11 cellular contexts compared by ENCODE assay signal in the genomic region with DNA sequence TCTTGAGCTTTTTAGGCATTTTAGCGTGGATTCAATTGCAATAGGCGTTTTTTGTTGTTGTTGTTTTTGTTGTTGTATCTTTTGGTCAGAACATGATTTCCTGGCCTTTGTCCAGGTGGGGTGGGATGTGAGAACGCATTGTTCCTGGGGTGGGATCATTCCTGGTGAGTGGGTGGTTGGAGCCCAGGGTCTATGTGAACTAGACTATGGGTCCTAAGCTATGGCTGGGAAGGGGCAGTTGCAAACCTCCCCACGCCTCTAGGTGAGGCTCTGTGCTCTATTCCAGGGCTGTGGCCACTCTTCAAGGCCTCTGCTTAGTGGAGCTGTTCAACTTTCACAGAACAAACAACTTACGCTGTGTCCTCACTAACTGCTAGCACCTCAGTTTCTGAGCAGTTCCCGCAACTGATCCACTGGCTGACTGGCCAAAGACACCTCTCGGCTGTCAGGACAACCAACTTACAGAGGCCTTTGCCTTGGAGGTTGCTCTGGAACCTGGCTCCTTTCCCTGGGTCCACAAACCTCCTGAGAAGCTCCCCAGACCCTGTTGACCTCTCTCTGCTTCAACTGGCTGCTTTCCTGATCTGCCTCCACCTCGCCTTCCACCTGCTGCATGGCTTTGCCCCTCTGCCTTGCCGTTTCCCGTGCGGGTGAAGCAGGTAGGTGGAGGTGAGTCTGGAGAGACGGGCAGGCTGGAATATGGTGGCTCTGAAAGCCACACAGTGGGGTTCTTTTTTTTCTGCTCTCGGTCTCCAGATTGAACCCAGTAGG. TPM values are rescaled to one million over a fixed set of nuclear protein-coding genes. Genes with fewer than 3 reads are reported as not detected.
DNase-seq lines count a peak whose midpoint lies in the region; ATAC-seq lines count a peak whose summit lies in the region.
"Had no signal": no experiment of that assay in that cellular context is flagged by ENCODE, and none has a peak within 500 bp of the region (broad histone marks: within the 10 kb centered on the region; RNA-seq: fewer than 3 reads in every experiment).

No MANE protein-coding gene starts in this region.

- H3K9me3 Mint-ChIP-seq in IgD-negative memory B cell = no peaks in the 10 kb centered on the region
- no peaks in the 10 kb centered on the region for H3K9me3 Mint-ChIP-seq in dendritic cell treated with granulocyte-macrophage colony-stimulating factor and Interleukin-4, amounts not matched to agents 40 ng/mL and 50 ng/mL, for 4 days

- in situ Hi-C loops in G401 (cut with HindIII; ENCODE audit: low sequenced_read_pairs) = no loop called here

- peaks cover 0 to 7% of the 10 kb centered on the region in 2 donors for H3K9me3 ChIP-seq in neuronal stem cell (replicated peaks in 1 of 2; ENCODE audit: control insufficient read depth in 2 of 2, insufficient read depth in 1 of 2, low read depth in 1 of 2, low read length in 2 of 2)

- H3K4me1 ChIP-seq in ACC112 (ENCODE audit: control insufficient read depth, insufficient read depth, low read length, unreplicated experiment) (peaks cover 7% of the 10 kb centered on the region), neuronal stem cell (ENCODE audit: control insufficient read depth in 2 of 2, insufficient read depth in 1 of 2, low read depth in 1 of 2, low read length in 2 of 2) (peaks cover 0 to 10% of the 10 kb centered on the region in 2 donors)

- H3K27me3 Mint-ChIP-seq in IgD-negative memory B cell = no peaks in the 10 kb centered on the region
- H3K27me3 Mint-ChIP-seq in dendritic cell treated with granulocyte-macrophage colony-stimulating factor and Interleukin-4, amounts not matched to agents 40 ng/mL and 50 ng/mL, for 4 days = no peaks in the 10 kb centered on the region

- peak overlapping the region; percentile 93 to 100 (median 100) for H3K27ac Mint-ChIP-seq in IgD-negative memory B cell
- H3K27ac Mint-ChIP-seq in dendritic cell treated with granulocyte-macrophage colony-stimulating factor and Interleukin-4, amounts not matched to agents 40 ng/mL and 50 ng/mL, for 4 days = peak overlapping the region; percentile 98

- peak overlapping the region; percentile 55 for H3K18ac ChIP-seq in neuronal stem cell (ENCODE audit: low read length)

- peak overlapping the region; percentile 49 for H3K14ac ChIP-seq in neuronal stem cell (ENCODE audit: low read length)

- peak overlapping the region; percentile 21 to 94 (median 88) for H3K4me3 Mint-ChIP-seq in IgD-negative memory B cell
- H3K4me3 Mint-ChIP-seq in dendritic cell treated with granulocyte-macrophage colony-stimulating factor and Interleukin-4, amounts not matched to agents 40 ng/mL and 50 ng/mL, for 4 days = peak overlapping the region; percentile 93

- H3K36me3 ChIP-seq in ACC112 (ENCODE audit: insufficient read depth, low read length) = no peaks in the 10 kb centered on the region; the same call in 1 of the 2 replicates
- H3K36me3 ChIP-seq in neuronal stem cell (replicated peaks in 1 of 2; ENCODE audit: control insufficient read depth in 2 of 2, insufficient read depth in 2 of 2, low read length in 2 of 2) = no peaks in the 10 kb centered on the region

- peaks cover 11 to 16% (median 16%) of the 10 kb centered on the region in 3 donors for H3K4me1 Mint-ChIP-seq in IgD-negative memory B cell
- H3K4me1 Mint-ChIP-seq in dendritic cell treated with granulocyte-macrophage colony-stimulating factor and Interleukin-4, amounts not matched to agents 40 ng/mL and 50 ng/mL, for 4 days (ENCODE audit: low read depth) = peaks cover 46% of the 10 kb centered on the region

- H2BK15ac ChIP-seq in neuronal stem cell (ENCODE audit: low read length) = peak overlapping the region; percentile 96

- H2AFZ ChIP-seq in ACC112 (ENCODE audit: low read length, unreplicated experiment) = no peak overlapping the region
- no peak overlapping the region for H2AFZ ChIP-seq in neuronal stem cell (ENCODE audit: low read length)

- intact Hi-C loops in dendritic cell treated with granulocyte-macrophage colony-stimulating factor and Interleukin-4, amounts not matched to agents 40 ng/mL and 50 ng/mL, for 4 days (cut with micrococcal nuclease) = loop anchor here (1.0 kb wide), 1 partner anchor 90 kb away; a partner anchor contains a TSS

- no peak overlapping the region for H3K4ac ChIP-seq in neuronal stem cell (ENCODE audit: low read length)

- H3K9ac ChIP-seq in neuronal stem cell (ENCODE audit: low read depth, low read length, poor library complexity) = no peak overlapping the region

- no peak overlapping the region for H2BK12ac ChIP-seq in neuronal stem cell (ENCODE audit: low read length)

- H3K36me3 Mint-ChIP-seq in IgD-negative memory B cell = no peaks in the 10 kb centered on the region
- peaks cover 7% of the 10 kb centered on the region for H3K36me3 Mint-ChIP-seq in dendritic cell treated with granulocyte-macrophage colony-stimulating factor and Interleukin-4, amounts not matched to agents 40 ng/mL and 50 ng/mL, for 4 days (ENCODE audit: low read depth)

- H3K27ac ChIP-seq in ACC112 (ENCODE audit: low read depth, low read length) (no peak overlapping the region), neuronal stem cell (replicated peaks; ENCODE audit: low read length) (peak overlapping the region; percentile 15)

- WGBS in neuronal stem cell (ENCODE audit: extremely low coverage in 2 of 2, insufficient read length in 2 of 2, insufficient replicate concordance in 1 of 2), 2 donors = no CpG with 5 or more reads among the region's 13 CpGs

- no peak overlapping the region for H3K4me2 ChIP-seq in neuronal stem cell (ENCODE audit: insufficient read depth, low read length, poor library complexity, severe bottlenecking)

- H4K91ac ChIP-seq in neuronal stem cell (ENCODE audit: low read depth, low read length, poor library complexity) = no peak overlapping the region

- H3K79me2 ChIP-seq in ACC112 (ENCODE audit: control insufficient read depth, insufficient read depth, low read length, unreplicated experiment) = no peaks in the 10 kb centered on the region

- no peak overlapping the region for H2BK120ac ChIP-seq in neuronal stem cell (ENCODE audit: low read depth, low read length)

- H3K27me3 ChIP-seq in ACC112 (ENCODE audit: insufficient read depth, low read length) = no peaks in the 10 kb centered on the region
- H3K27me3 ChIP-seq in neuronal stem cell (ENCODE audit: control insufficient read depth in 3 of 3, insufficient read depth in 3 of 3, low read depth in 1 of 3, low read length in 3 of 3) = no peaks in the 10 kb centered on the region

- H3K4me3 ChIP-seq in ACC112 (ENCODE audit: low read depth, low read length) (peak overlapping the region; percentile 77; the same call in 1 of the 2 replicates), neuronal stem cell (ENCODE audit: low read length in 2 of 2) (no peak overlapping the region)

- H2AK5ac ChIP-seq in neuronal stem cell (ENCODE audit: low read depth, low read length) = peak overlapping the region; percentile 93

- H4K8ac ChIP-seq in neuronal stem cell (ENCODE audit: low read depth, low read length) = no peak overlapping the region

- H3K23ac ChIP-seq in neuronal stem cell (ENCODE audit: low read depth, low read length, poor library complexity) = peak overlapping the region; percentile 92

- peaks cover 4% of the 10 kb centered on the region for H3K79me1 ChIP-seq in neuronal stem cell (ENCODE audit: low read depth, low read length)

- ATAC-seq in GM18511 (IDR thresholded peaks at IDR 0.05; ENCODE audit: unreplicated experiment) (no peak), HG02763 (IDR thresholded peaks at IDR 0.05; ENCODE audit: unreplicated experiment) (no peak)

- H2BK5ac ChIP-seq in neuronal stem cell (ENCODE audit: low read length) = peak overlapping the region; percentile 2

- DNase-seq in neuronal stem cell (ENCODE audit: low spot score) = no peak
- no peak for DNase-seq in G401 (ENCODE audit: low spot score)
- DNase-seq in NCI-H82 (lab: John Stamatoyannopoulos, UW) = no peak
- DNase-seq: DMS79 treated with DMSO at 0.1 percent for 48 hours; effector CD8-positive, alpha-beta T cell had no signal

RNA-seq across cellular contexts. Expression of a gene that starts 12.8 kb away (rescaled TPM):
- not detected for polyA plus RNA-seq in IgD-negative memory B cell
- polyA plus RNA-seq in neuronal stem cell (2013, experiment 1 of 2) = 2.2 TPM
- polyA plus RNA-seq in neuronal stem cell (2013, experiment 2 of 2) = 2.0 TPM
- total RNA-seq in G401 (2014; rRNA removed; shearing (Covaris generic)) = 1.1 and 1.3 TPM in 2 replicates

RNA-seq across cellular contexts. Expression of a gene that starts 14.0 kb away (rescaled TPM):
- polyA plus RNA-seq in IgD-negative memory B cell = not detected
- not detected for polyA plus RNA-seq in neuronal stem cell (2013, experiment 1 of 2)
- not detected for polyA plus RNA-seq in neuronal stem cell (2013, experiment 2 of 2)
- 2.9 and 14.6 TPM in 2 replicates for total RNA-seq in G401 (2014; rRNA removed; shearing (Covaris generic))

RNA-seq across cellular contexts. Expression of a gene that starts 21.0 kb away (rescaled TPM):
- 9.6 TPM for polyA plus RNA-seq in IgD-negative memory B cell
- 8.3 TPM for polyA plus RNA-seq in neuronal stem cell (2013, experiment 1 of 2)
- 7.4 TPM for polyA plus RNA-seq in neuronal stem cell (2013, experiment 2 of 2)
- 8.0 and 8.5 TPM in 2 replicates for total RNA-seq in G401 (2014; rRNA removed; shearing (Covaris generic))

RNA-seq across cellular contexts. Expression of a gene that starts 21.9 kb away (rescaled TPM):
- polyA plus RNA-seq in IgD-negative memory B cell = 0.21 TPM
- polyA plus RNA-seq in neuronal stem cell (2013, experiment 1 of 2) = 0.32 TPM
- 0.29 TPM for polyA plus RNA-seq in neuronal stem cell (2013, experiment 2 of 2)
- 0.18 and 0.27 TPM in 2 replicates for total RNA-seq in G401 (2014; rRNA removed; shearing (Covaris generic))

RNA-seq across cellular contexts. Expression of a gene that starts 33.2 kb away (rescaled TPM):
- polyA plus RNA-seq in IgD-negative memory B cell = 0.94 TPM
- 2.1 TPM for polyA plus RNA-seq in neuronal stem cell (2013, experiment 1 of 2)
- 1.9 TPM for polyA plus RNA-seq in neuronal stem cell (2013, experiment 2 of 2)
- 2.2 and 2.3 TPM in 2 replicates for total RNA-seq in G401 (2014; rRNA removed; shearing (Covaris generic))
- total RNA-seq: NCI-H460 had no signal
